ENCODE assay signal across 1 cellular context in the genomic region with DNA sequence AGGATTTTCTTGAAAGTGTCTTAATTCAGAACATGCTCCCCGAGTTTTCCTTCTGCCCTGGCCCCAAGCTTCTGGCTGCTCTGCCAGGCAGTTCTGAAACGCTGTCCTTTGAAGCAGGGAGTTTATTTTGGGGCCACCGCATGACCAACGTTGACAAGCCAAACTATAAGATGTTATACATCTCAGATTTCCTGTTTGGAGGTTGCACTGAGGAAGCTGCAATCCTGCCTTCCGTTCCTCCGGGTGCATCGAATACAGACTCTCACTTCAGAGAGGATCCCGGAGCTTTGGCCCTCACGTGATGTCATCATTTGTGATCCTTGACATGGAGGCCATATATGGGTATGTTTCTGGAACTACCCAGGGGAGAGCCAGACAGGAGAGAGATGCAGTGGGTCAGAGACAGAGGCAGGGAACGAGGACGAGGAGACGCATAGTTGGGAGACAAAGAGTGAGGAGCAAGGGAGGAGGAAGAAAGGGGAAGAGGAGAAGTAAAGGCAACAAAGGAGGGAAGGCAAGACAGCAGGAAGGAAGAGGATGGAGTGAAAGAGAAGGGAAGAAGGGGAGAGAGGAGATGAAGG.
TF ChIP-seq lines count a peak whose summit lies in the region.

Gene ASB2 (minus strand): TSS at position 94 of the 581 bp plus-strand sequence. CDS start 12,031 bp downstream, outside the sequence.

TF ChIP-seq in H1, 55 proteins besides CTCF, POLR2A, EP300 and RAD21:
- TF ChIP-seq CEBPB (IDR thresholded peaks at IDR 0.05; ENCODE audit: low read depth, low read length) (no peak), NRF1 (IDR thresholded peaks at IDR 0.05; ENCODE audit: low read depth, low read length) (no peak), SRF (IDR thresholded peaks at IDR 0.05; ENCODE audit: low read depth, low read length) (peak; percentile 80), EZH2 (IDR thresholded peaks at IDR 0.05; ENCODE audit: low read depth, low read length, severe bottlenecking) (no peak)
